1 cellular context compared by ENCODE assay signal in genomic region chr6:13613029-13613594, GRCh38.
A peak's percentile ranks its signal among the peaks of the same experiment; 100 is the strongest.
TF ChIP-seq lines count a peak whose summit lies in the region.

No MANE protein-coding gene starts in this region.

TF ChIP-seq in K562, 482 proteins besides CTCF, POLR2A, EP300 and RAD21:
- TF ChIP-seq ZNF584 (CRISPR knock-in tag; IDR thresholded peaks at IDR 0.05; ENCODE audit: low read depth) (no peak), CSDE1 (IDR thresholded peaks at IDR 0.05) (no peak), SAP30 (IDR thresholded peaks at IDR 0.05; ENCODE audit: borderline replicate concordance, insufficient read depth, low read depth, low read length, poor library complexity, severe bottlenecking) (no peak), RAD51 (IDR thresholded peaks at IDR 0.05; ENCODE audit: borderline replicate concordance, low read depth) (no peak), ERF (CRISPR knock-in tag; IDR thresholded peaks at IDR 0.05) (no peak), POLR2AphosphoS5 (IDR thresholded peaks at IDR 0.05; ENCODE audit: control insufficient read depth, insufficient read depth, low read depth, low read length) (no peak), SNIP1 (IDR thresholded peaks at IDR 0.05; ENCODE audit: low read depth) (no peak), EHMT2 (IDR thresholded peaks at IDR 0.05) (peak; percentile 18; the same call in 1 of the 2 replicates), SIN3A (IDR thresholded peaks at IDR 0.05; ENCODE audit: borderline replicate concordance in 2 of 2, control insufficient read depth in 1 of 2, low read depth in 2 of 2, low read length in 2 of 2) (peak in 1 of 2 experiments; percentile 36; a peak in 1 of 4 replicates), MAX (CRISPR knock-in tag; IDR thresholded peaks at IDR 0.05) (peak; percentile 24; the same call in 1 of the 2 replicates), ETS2 (tag; IDR thresholded peaks at IDR 0.05; ENCODE audit: borderline replicate concordance, poor library complexity, severe bottlenecking) (no peak), MNT (conservative IDR thresholded peaks at IDR 0.05) (peak; percentile 58; a peak in 3 of 4 replicates), HDAC1 (IDR thresholded peaks at IDR 0.05) (0 out of 4 replicates have a peak, but pooled peaks of 1 of the 2 experiments have one; percentile 36)
- TF ChIP-seq, protein P1, sequence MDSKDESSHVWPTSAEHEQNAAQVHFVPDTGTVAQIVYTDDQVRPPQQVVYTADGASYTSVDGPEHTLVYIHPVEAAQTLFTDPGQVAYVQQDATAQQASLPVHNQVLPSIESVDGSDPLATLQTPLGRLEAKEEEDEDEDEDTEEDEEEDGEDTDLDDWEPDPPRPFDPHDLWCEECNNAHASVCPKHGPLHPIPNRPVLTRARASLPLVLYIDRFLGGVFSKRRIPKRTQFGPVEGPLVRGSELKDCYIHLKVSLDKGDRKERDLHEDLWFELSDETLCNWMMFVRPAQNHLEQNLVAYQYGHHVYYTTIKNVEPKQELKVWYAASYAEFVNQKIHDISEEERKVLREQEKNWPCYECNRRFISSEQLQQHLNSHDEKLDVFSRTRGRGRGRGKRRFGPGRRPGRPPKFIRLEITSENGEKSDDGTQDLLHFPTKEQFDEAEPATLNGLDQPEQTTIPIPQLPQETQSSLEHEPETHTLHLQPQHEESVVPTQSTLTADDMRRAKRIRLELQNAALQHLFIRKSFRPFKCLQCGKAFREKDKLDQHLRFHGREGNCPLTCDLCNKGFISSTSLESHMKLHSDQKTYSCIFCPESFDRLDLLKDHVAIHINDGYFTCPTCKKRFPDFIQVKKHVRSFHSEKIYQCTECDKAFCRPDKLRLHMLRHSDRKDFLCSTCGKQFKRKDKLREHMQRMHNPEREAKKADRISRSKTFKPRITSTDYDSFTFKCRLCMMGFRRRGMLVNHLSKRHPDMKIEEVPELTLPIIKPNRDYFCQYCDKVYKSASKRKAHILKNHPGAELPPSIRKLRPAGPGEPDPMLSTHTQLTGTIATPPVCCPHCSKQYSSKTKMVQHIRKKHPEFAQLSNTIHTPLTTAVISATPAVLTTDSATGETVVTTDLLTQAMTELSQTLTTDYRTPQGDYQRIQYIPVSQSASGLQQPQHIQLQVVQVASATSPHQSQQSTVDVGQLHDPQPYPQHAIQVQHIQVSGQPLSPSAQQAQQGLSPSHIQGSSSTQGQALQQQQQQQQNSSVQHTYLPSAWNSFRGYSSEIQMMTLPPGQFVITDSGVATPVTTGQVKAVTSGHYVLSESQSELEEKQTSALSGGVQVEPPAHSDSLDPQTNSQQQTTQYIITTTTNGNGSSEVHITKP (IDR thresholded peaks at IDR 0.05; ENCODE audit: partially characterized antibody) = peak; percentile 42
- TF ChIP-seq, protein P2, sequence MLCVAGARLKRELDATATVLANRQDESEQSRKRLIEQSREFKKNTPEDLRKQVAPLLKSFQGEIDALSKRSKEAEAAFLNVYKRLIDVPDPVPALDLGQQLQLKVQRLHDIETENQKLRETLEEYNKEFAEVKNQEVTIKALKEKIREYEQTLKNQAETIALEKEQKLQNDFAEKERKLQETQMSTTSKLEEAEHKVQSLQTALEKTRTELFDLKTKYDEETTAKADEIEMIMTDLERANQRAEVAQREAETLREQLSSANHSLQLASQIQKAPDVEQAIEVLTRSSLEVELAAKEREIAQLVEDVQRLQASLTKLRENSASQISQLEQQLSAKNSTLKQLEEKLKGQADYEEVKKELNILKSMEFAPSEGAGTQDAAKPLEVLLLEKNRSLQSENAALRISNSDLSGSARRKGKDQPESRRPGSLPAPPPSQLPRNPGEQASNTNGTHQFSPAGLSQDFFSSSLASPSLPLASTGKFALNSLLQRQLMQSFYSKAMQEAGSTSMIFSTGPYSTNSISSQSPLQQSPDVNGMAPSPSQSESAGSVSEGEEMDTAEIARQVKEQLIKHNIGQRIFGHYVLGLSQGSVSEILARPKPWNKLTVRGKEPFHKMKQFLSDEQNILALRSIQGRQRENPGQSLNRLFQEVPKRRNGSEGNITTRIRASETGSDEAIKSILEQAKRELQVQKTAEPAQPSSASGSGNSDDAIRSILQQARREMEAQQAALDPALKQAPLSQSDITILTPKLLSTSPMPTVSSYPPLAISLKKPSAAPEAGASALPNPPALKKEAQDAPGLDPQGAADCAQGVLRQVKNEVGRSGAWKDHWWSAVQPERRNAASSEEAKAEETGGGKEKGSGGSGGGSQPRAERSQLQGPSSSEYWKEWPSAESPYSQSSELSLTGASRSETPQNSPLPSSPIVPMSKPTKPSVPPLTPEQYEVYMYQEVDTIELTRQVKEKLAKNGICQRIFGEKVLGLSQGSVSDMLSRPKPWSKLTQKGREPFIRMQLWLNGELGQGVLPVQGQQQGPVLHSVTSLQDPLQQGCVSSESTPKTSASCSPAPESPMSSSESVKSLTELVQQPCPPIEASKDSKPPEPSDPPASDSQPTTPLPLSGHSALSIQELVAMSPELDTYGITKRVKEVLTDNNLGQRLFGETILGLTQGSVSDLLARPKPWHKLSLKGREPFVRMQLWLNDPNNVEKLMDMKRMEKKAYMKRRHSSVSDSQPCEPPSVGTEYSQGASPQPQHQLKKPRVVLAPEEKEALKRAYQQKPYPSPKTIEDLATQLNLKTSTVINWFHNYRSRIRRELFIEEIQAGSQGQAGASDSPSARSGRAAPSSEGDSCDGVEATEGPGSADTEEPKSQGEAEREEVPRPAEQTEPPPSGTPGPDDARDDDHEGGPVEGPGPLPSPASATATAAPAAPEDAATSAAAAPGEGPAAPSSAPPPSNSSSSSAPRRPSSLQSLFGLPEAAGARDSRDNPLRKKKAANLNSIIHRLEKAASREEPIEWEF (CRISPR knock-in tag; IDR thresholded peaks at IDR 0.05) = no peak
